29 cellular contexts compared by ENCODE assay signal in genomic region chr9:8447618-8448017, GRCh38.
"Had no signal": no experiment of that assay in that cellular context is flagged by ENCODE, and none has a peak within 500 bp of the region (broad histone marks: within the 10 kb centered on the region; RNA-seq: fewer than 3 reads in every experiment).

No MANE protein-coding gene starts in this region.

- H3K4me2 ChIP-seq: SK-N-SH had no signal

- H3K4me1 ChIP-seq: ascending aorta, body of pancreas, Peyer's patch, SJCRH30 had no signal

- FAIRE-seq: bronchial epithelial cell, K562 had no signal

- H3K4me3 Mint-ChIP-seq: activated CD8-positive, alpha-beta memory T cell treated with anti-CD3 and anti-CD28 coated beads, Interleukin-2, amount 10 ng/mL, durations not matched to agents 7 days and 5 days; activated naive CD4-positive, alpha-beta T cell treated with anti-CD3 and anti-CD28 coated beads, Interleukin-2, amount 50 U/mL, for 24 hours; activated naive CD8-positive, alpha-beta T cell treated with anti-CD3 and anti-CD28 coated beads, Interleukin-2, amount 50 U/mL, for 24 hours; activated T-cell treated with anti-CD3 and anti-CD28 coated beads, Interleukin-2, amount 50 U/mL, for 24 hours; activated T-helper 1 cell treated with anti-CD3 and anti-CD28 coated beads, Interleukin-12 subunit alpha, Interleukin-12 subunit beta, Interleukin-2, Interleukin-4 antibody, amounts not matched to agents 30 ng/mL and 10 ng/mL and 1 ng/mL, durations not matched to agents 14 hours and 24 hours and 36 hours had no signal

- H3K9ac ChIP-seq: SK-N-SH had no signal

- H3K4me3 ChIP-seq: ascending aorta, body of pancreas, K562, Peyer's patch, SJCRH30 had no signal

- H3K27ac Mint-ChIP-seq: activated CD8-positive, alpha-beta memory T cell treated with anti-CD3 and anti-CD28 coated beads, Interleukin-2, amount 10 ng/mL, durations not matched to agents 7 days and 5 days; activated naive CD4-positive, alpha-beta T cell treated with anti-CD3 and anti-CD28 coated beads, Interleukin-2, amount 50 U/mL, for 24 hours; activated naive CD8-positive, alpha-beta T cell treated with anti-CD3 and anti-CD28 coated beads, Interleukin-2, amount 50 U/mL, for 24 hours; activated T-cell treated with anti-CD3 and anti-CD28 coated beads, Interleukin-2, amount 50 U/mL, for 24 hours; activated T-helper 1 cell treated with anti-CD3 and anti-CD28 coated beads, Interleukin-12 subunit alpha, Interleukin-12 subunit beta, Interleukin-2, Interleukin-4 antibody, amounts not matched to agents 30 ng/mL and 10 ng/mL and 1 ng/mL, durations not matched to agents 14 hours and 24 hours and 36 hours had no signal

- H3K4me1 Mint-ChIP-seq: activated CD8-positive, alpha-beta memory T cell treated with anti-CD3 and anti-CD28 coated beads, Interleukin-2, amount 10 ng/mL, durations not matched to agents 7 days and 5 days; activated naive CD4-positive, alpha-beta T cell treated with anti-CD3 and anti-CD28 coated beads, Interleukin-2, amount 50 U/mL, for 24 hours; activated naive CD8-positive, alpha-beta T cell treated with anti-CD3 and anti-CD28 coated beads, Interleukin-2, amount 50 U/mL, for 24 hours had no signal

- H3K27me3 Mint-ChIP-seq: activated CD8-positive, alpha-beta memory T cell treated with anti-CD3 and anti-CD28 coated beads, Interleukin-2, amount 10 ng/mL, durations not matched to agents 7 days and 5 days; activated T-cell treated with anti-CD3 and anti-CD28 coated beads, Interleukin-2, amount 50 U/mL, for 24 hours had no signal

- DNase-seq: activated CD4-positive, alpha-beta T cell treated with anti-CD3 and anti-CD28 coated beads for 48 hours; activated CD4-positive, alpha-beta T cell treated with anti-CD3 and anti-CD28 coated beads, Interleukin-2, amount 50 U/mL, for 4 hours; activated CD4-positive, CD25-positive, alpha-beta regulatory T cell treated with anti-CD3 and anti-CD28 coated beads, Interleukin-2, amount 50 U/mL, for 72 hours; activated CD8-positive, alpha-beta memory T cell treated with anti-CD3 and anti-CD28 coated beads, Interleukin-2, amount 10 ng/mL, durations not matched to agents 7 days and 5 days; activated effector memory CD4-positive, alpha-beta T cell treated with Interleukin-2 at 50 U/mL for 16 hours; activated naive CD4-positive, alpha-beta T cell; activated naive CD8-positive, alpha-beta T cell treated with anti-CD3 and anti-CD28 coated beads, Interleukin-2, amount 50 U/mL, for 24 hours; activated T-cell treated with anti-CD3 and anti-CD28 coated beads, Interleukin-2, amount 50 U/mL, for 24 hours; amniotic stem cell; body of pancreas; central memory CD4-positive, alpha-beta T cell; Karpas-422; MM.1S; NCI-H1105; NCI-H1436; NCI-H187; NCI-H345; NCI-H510A treated with DMSO at 0.1 percent for 48 hours; Peyer's patch; Right ventricle myocardium superior; SJCRH30; SK-N-SH; T-helper 1 cell had no signal

- H3K36me3 Mint-ChIP-seq: activated CD8-positive, alpha-beta memory T cell treated with anti-CD3 and anti-CD28 coated beads, Interleukin-2, amount 10 ng/mL, durations not matched to agents 7 days and 5 days; activated naive CD4-positive, alpha-beta T cell treated with anti-CD3 and anti-CD28 coated beads, Interleukin-2, amount 50 U/mL, for 24 hours had no signal

- H3K9me3 Mint-ChIP-seq: activated naive CD4-positive, alpha-beta T cell treated with anti-CD3 and anti-CD28 coated beads, Interleukin-2, amount 50 U/mL, for 24 hours; activated naive CD8-positive, alpha-beta T cell treated with anti-CD3 and anti-CD28 coated beads, Interleukin-2, amount 50 U/mL, for 24 hours; activated T-cell treated with anti-CD3 and anti-CD28 coated beads, Interleukin-2, amount 50 U/mL, for 24 hours; activated T-helper 1 cell treated with anti-CD3 and anti-CD28 coated beads, Interleukin-12 subunit alpha, Interleukin-12 subunit beta, Interleukin-2, Interleukin-4 antibody, amounts not matched to agents 30 ng/mL and 10 ng/mL and 1 ng/mL, durations not matched to agents 14 hours and 24 hours and 36 hours had no signal

- H3K36me3 ChIP-seq: ascending aorta, Peyer's patch had no signal

- H3K27ac ChIP-seq: ascending aorta, body of pancreas, Peyer's patch, RWPE1, SJCRH30 had no signal

- H3K9me3 ChIP-seq: ascending aorta, body of pancreas, Peyer's patch, SJCRH30, SK-N-SH had no signal

- H3K27me3 ChIP-seq: ascending aorta, body of pancreas, Peyer's patch, SJCRH30 had no signal
